Comparison of ENCODE assay signal across 19 cellular contexts in genomic region chr6:1705183-1705582, GRCh38.
A peak's percentile ranks its signal among the peaks of the same experiment; 100 is the strongest.
DNase-seq lines count a peak whose midpoint lies in the region; ATAC-seq and TF ChIP-seq lines count a peak whose summit lies in the region.
"Had no signal": no experiment of that assay in that cellular context is flagged by ENCODE, and none has a peak within 500 bp of the region (broad histone marks: within the 10 kb centered on the region; RNA-seq: fewer than 3 reads in every experiment).

No MANE protein-coding gene starts in this region.

- H2BK20ac ChIP-seq in IMR-90 (ENCODE audit: low read depth, low read length) = no peak overlapping the region

- no peak overlapping the region for H3K14ac ChIP-seq in IMR-90 (replicated peaks; ENCODE audit: low read depth, low read length)

- no peak overlapping the region for H3K23ac ChIP-seq in IMR-90 (ENCODE audit: low read depth, low read length)

- dilution Hi-C loops in IMR-90 (cut with HindIII; ENCODE audit: low sequenced_read_pairs, unreplicated experiment) = no loop called here

- no peak for TF ChIP-seq CTCF in IMR-90 (conservative IDR thresholded peaks at IDR 0.05; ENCODE audit: low read depth, low read length)
- TF ChIP-seq CTCF in WERI-Rb-1 (IDR thresholded peaks at IDR 0.05; ENCODE audit: low read depth, low read length) = no peak
- no peak for TF ChIP-seq CTCF in neural progenitor cell (IDR thresholded peaks at IDR 0.05)

- no peak overlapping the region for H2BK5ac ChIP-seq in IMR-90 (ENCODE audit: low read depth, low read length, poor library complexity, severe bottlenecking)

- intact Hi-C loops in IMR-90 (cut with micrococcal nuclease) = no loop called here

- H3K9ac ChIP-seq in IMR-90 (ENCODE audit: low read depth, low read length) (no peak overlapping the region), neural progenitor cell (no peak overlapping the region)
- H3K9ac ChIP-seq: KMS-11 had no signal

- H3K4me1 ChIP-seq in IMR-90 (ENCODE audit: control insufficient read depth, insufficient read depth, low read length) (peaks cover 21% of the 10 kb centered on the region), neural progenitor cell (peaks cover 22% of the 10 kb centered on the region)

- H3K18ac ChIP-seq in IMR-90 (ENCODE audit: low read depth, low read length) = no peak overlapping the region

- H3K79me1 ChIP-seq in IMR-90 (ENCODE audit: low read depth in 1 of 2, low read length in 2 of 2) = 0 out of 4 replicates have a peak, but pooled peaks cover 0 to 6% of the 10 kb centered on the region in 2 experiments

- H3K4me1 Mint-ChIP-seq in neural progenitor cell = peaks cover 30% of the 10 kb centered on the region

- H2AFZ ChIP-seq in IMR-90 (replicated peaks; ENCODE audit: low read length, poor library complexity) (no peak overlapping the region), neural progenitor cell (replicated peaks) (no peak overlapping the region)

- H3K4me3 ChIP-seq in IMR-90 (ENCODE audit: insufficient read depth, low read depth, low read length) (no peak overlapping the region), WERI-Rb-1 (ENCODE audit: low read depth, low read length) (no peak overlapping the region), neural progenitor cell (no peak overlapping the region)

- peaks cover 3% of the 10 kb centered on the region for H3K27me3 Mint-ChIP-seq in neural progenitor cell (ENCODE audit: insufficient read depth, low read depth)
- H3K27me3 Mint-ChIP-seq: CD4-positive, alpha-beta T cell had no signal

- no peak overlapping the region for H4K5ac ChIP-seq in IMR-90 (ENCODE audit: low read depth, low read length)

- peaks cover 26% of the 10 kb centered on the region for H3K9me1 ChIP-seq in IMR-90 (ENCODE audit: insufficient read depth, low read length)

- H3K27ac ChIP-seq in IMR-90 (ENCODE audit: insufficient read depth, low read length) (no peak overlapping the region), WERI-Rb-1 (peak overlapping the region; percentile 13; the same call in 1 of the 2 replicates), neural progenitor cell (no peak overlapping the region)
- H3K27ac ChIP-seq: C4-2B, KMS-11 had no signal

- 100% methylated on average over 1 of the region's 4 CpGs; no CpG with 5 or more reads in 1 of the 2 experiments for WGBS in IMR-90 (ENCODE audit: extremely low coverage in 2 of 2, insufficient read length in 1 of 2), 2 experiments

- no peak overlapping the region for H2BK120ac ChIP-seq in IMR-90 (ENCODE audit: low read depth, low read length)

- H3K4ac ChIP-seq in IMR-90 (ENCODE audit: low read depth, low read length) = no peak overlapping the region

- H2AK9ac ChIP-seq in IMR-90 (replicated peaks; ENCODE audit: low read depth, low read length, poor library complexity) = no peak overlapping the region

- H3K9me3 ChIP-seq in IMR-90 (ENCODE audit: control insufficient read depth, insufficient read depth, low read length) = no peaks in the 10 kb centered on the region
- H3K9me3 ChIP-seq in WERI-Rb-1 (ENCODE audit: severe bottlenecking) = no peaks in the 10 kb centered on the region
- no peaks in the 10 kb centered on the region for H3K9me3 ChIP-seq in neural progenitor cell (ENCODE audit: low read depth)

- H4K91ac ChIP-seq in IMR-90 (ENCODE audit: insufficient read depth, low read depth, low read length) = no peak overlapping the region

- in situ Hi-C loops in IMR-90 (cut with MboI; ENCODE audit: low sequenced_read_pairs) = no loop called here

- H3K79me2 ChIP-seq in neural progenitor cell (ENCODE audit: low read depth) = no peaks in the 10 kb centered on the region

- H3F3A ChIP-seq in neural progenitor cell (ENCODE audit: low read depth) = no peaks in the 10 kb centered on the region

- CTCF ChIA-PET in IMR-90 (lab: Yijun Ruan, JAX) = no interaction called here

- H3K9me3 Mint-ChIP-seq in neural progenitor cell = no peaks in the 10 kb centered on the region
- H3K9me3 Mint-ChIP-seq: CD4-positive, alpha-beta T cell; HFFc6 had no signal

- H3K27ac Mint-ChIP-seq in neural progenitor cell = peak overlapping the region; percentile 21
- H3K27ac Mint-ChIP-seq: CD4-positive, alpha-beta T cell; HFFc6 had no signal

- TF ChIP-seq POLR2A in IMR-90 (IDR thresholded peaks at IDR 0.05; ENCODE audit: low read depth, low read length) = no peak

- ATAC-seq in IMR-90 (ENCODE audit: low read depth) (no peak), GM19035 (IDR thresholded peaks at IDR 0.05; ENCODE audit: unreplicated experiment) (no peak), GM18870 (IDR thresholded peaks at IDR 0.05; ENCODE audit: unreplicated experiment) (no peak)
- ATAC-seq: HCT116 had no signal

- H3K27me3 ChIP-seq in IMR-90 (ENCODE audit: control insufficient read depth, insufficient read depth, low read length) = no peaks in the 10 kb centered on the region
- H3K27me3 ChIP-seq in WERI-Rb-1 (ENCODE audit: insufficient read depth, low read depth, severe bottlenecking) = no peaks in the 10 kb centered on the region
- H3K27me3 ChIP-seq in neural progenitor cell = no peaks in the 10 kb centered on the region

- no peak overlapping the region for H2BK15ac ChIP-seq in IMR-90 (ENCODE audit: low read depth, low read length)

- peak overlapping the region; percentile 51 for H2AK5ac ChIP-seq in IMR-90 (ENCODE audit: low read depth, low read length)

- POLR2A ChIA-PET in IMR-90 (lab: Charles Lee; ENCODE audit: unreplicated experiment) = no interaction called here

- no peaks in the 10 kb centered on the region for H4K20me1 ChIP-seq in IMR-90 (ENCODE audit: insufficient read depth, low read length)
- no peaks in the 10 kb centered on the region for H4K20me1 ChIP-seq in neural progenitor cell (ENCODE audit: low read depth)

- no peak for DNase-seq in IMR-90
- DNase-seq in NCI-H524 (lab: John Stamatoyannopoulos, UW) = peak; percentile 64 to 81
- DNase-seq in WERI-Rb-1 = peak; percentile 58
- DNase-seq in neural progenitor cell (ENCODE audit: low spot score) = no peak
- no peak for DNase-seq in activated CD4-positive, alpha-beta T cell treated with anti-CD3 and anti-CD28 coated beads, Interleukin-2, amount 50 U/mL, for 48 hours
- DNase-seq in COLO668 (lab: John Stamatoyannopoulos, UW; ENCODE audit: unreplicated experiment) = no peak
- DNase-seq: ACHN; CD4-positive, alpha-beta T cell; DMS53; DND-41; EL; GOT3; H7; HFFc6 had no signal

- no peak for TF ChIP-seq RAD21 in IMR-90 (IDR thresholded peaks at IDR 0.05; ENCODE audit: low read length)

- no peak overlapping the region for H3K56ac ChIP-seq in IMR-90 (ENCODE audit: extremely low read depth, insufficient read depth, low read length)

- H3K4me2 ChIP-seq in IMR-90 (ENCODE audit: low read depth, low read length) (no peak overlapping the region), neural progenitor cell (no peak overlapping the region)
- H3K4me2 ChIP-seq: KMS-11 had no signal

- BruUV-seq in IMR-90 (replicated peaks; lab: Mats Ljungman, UMichigan) = no TSS peak

- H3K4me3 Mint-ChIP-seq in neural progenitor cell = no peak overlapping the region
- H3K4me3 Mint-ChIP-seq: CD4-positive, alpha-beta T cell; HFFc6 had no signal

- H3K36me3 Mint-ChIP-seq in neural progenitor cell = no peaks in the 10 kb centered on the region

- no peak overlapping the region for H4K8ac ChIP-seq in IMR-90 (ENCODE audit: low read depth in 2 of 2, low read length in 2 of 2)

- H3K36me3 ChIP-seq in IMR-90 (ENCODE audit: control insufficient read depth, insufficient read depth, low read length) (no peaks in the 10 kb centered on the region), WERI-Rb-1 (no peaks in the 10 kb centered on the region), neural progenitor cell (no peaks in the 10 kb centered on the region)

TF ChIP-seq in IMR-90, 13 proteins besides CTCF, POLR2A, EP300 and RAD21:
- TF ChIP-seq CEBPB (IDR thresholded peaks at IDR 0.05; ENCODE audit: low read depth, low read length) = no peak
- no peak for TF ChIP-seq BHLHE40 (IDR thresholded peaks at IDR 0.05; ENCODE audit: low read depth, low read length)
TF ChIP-seq in IMR-90: peak in this region for 0.

Comparison
In these comparisons a context has a peak if more than half of its experiments do, and no peak if none do; other contexts are left out.
1. DNase-seq: peak in NCI-H524 (2 of 2) and WERI-Rb-1 (single experiment); none in IMR-90 (single experiment), neural progenitor cell (single experiment), activated CD4-positive, alpha-beta T cell treated with anti-CD3 and anti-CD28 coated beads, Interleukin-2, amount 50 U/mL, for 48 hours (0 of 2) and COLO668 (single experiment).